Comparison of ENCODE assay signal across 8 cellular contexts in the genomic region with DNA sequence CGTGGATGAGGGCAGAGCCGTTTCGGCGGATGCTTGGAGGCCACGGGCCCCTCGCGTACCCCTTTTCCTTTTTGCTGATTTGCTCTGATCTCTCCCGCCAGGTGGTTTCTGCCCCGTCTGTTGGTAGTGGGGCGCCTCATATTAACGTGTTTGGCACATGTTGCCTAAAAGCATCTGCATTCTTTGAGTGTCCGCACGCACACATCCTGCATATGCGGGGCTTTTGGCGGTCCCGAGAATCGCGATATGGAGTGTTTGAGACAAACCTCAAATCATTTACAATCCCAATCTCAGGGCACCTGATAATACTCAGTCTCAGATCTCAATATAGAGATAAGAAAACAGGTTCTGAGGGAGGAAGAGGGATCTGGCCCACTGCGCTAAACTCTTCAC. TPM values are rescaled to one million over a fixed set of nuclear protein-coding genes. Genes with fewer than 3 reads are reported as not detected.
DNase-seq lines count a peak whose midpoint lies in the region; ATAC-seq and TF ChIP-seq lines count a peak whose summit lies in the region.

No MANE protein-coding gene starts in this region.

- H3K4me2 ChIP-seq in Loucy (ENCODE audit: low read depth, low read length, poor library complexity, severe bottlenecking) = peak overlapping the region; percentile 94

- peaks cover 16% of the 10 kb centered on the region; the same call in 1 of the 2 replicates for H3K36me3 ChIP-seq in Loucy (ENCODE audit: insufficient read depth, low read length)

- peaks cover 78% of the 10 kb centered on the region for H3K36me3 Mint-ChIP-seq in dendritic cell treated with granulocyte-macrophage colony-stimulating factor and Interleukin-4, amounts not matched to agents 40 ng/mL and 50 ng/mL, for 4 days (ENCODE audit: low read depth)
- no peaks in the 10 kb centered on the region for H3K36me3 Mint-ChIP-seq in natural killer cell

- peaks cover 55% of the 10 kb centered on the region for H3K4me1 Mint-ChIP-seq in dendritic cell treated with granulocyte-macrophage colony-stimulating factor and Interleukin-4, amounts not matched to agents 40 ng/mL and 50 ng/mL, for 4 days (ENCODE audit: low read depth)
- H3K4me1 Mint-ChIP-seq in natural killer cell = peaks cover 48 to 63% of the 10 kb centered on the region in 2 donors

- no peak overlapping the region for H2AFZ ChIP-seq in Loucy (ENCODE audit: low read length)

- peaks cover 52% of the 10 kb centered on the region for H4K20me1 ChIP-seq in Loucy (ENCODE audit: insufficient read depth, low read length, poor library complexity, severe bottlenecking)

- no peaks in the 10 kb centered on the region for H3K9me3 ChIP-seq in Loucy (ENCODE audit: insufficient read depth, low read depth, low read length)

- H3K9me2 ChIP-seq in Loucy (replicated peaks; ENCODE audit: low read depth, low read length) = no peaks in the 10 kb centered on the region

- no peak for DNase-seq in AG10803 (ENCODE audit: low read depth)
- DNase-seq in natural killer cell = no peak
- no peak for DNase-seq in ACHN
- no peak for DNase-seq in SKM-1 (lab: John Stamatoyannopoulos, UW; ENCODE audit: unreplicated experiment)
- no peak for DNase-seq in GM03348 (ENCODE audit: low spot score)

- no peaks in the 10 kb centered on the region for H3K9me3 Mint-ChIP-seq in dendritic cell treated with granulocyte-macrophage colony-stimulating factor and Interleukin-4, amounts not matched to agents 40 ng/mL and 50 ng/mL, for 4 days
- H3K9me3 Mint-ChIP-seq in natural killer cell = no peaks in the 10 kb centered on the region

- H3K4me1 ChIP-seq in Loucy (ENCODE audit: insufficient read depth, low read length, poor library complexity, severe bottlenecking) = peaks cover 33% of the 10 kb centered on the region

- H3K4me3 Mint-ChIP-seq in dendritic cell treated with granulocyte-macrophage colony-stimulating factor and Interleukin-4, amounts not matched to agents 40 ng/mL and 50 ng/mL, for 4 days = peak overlapping the region; percentile 91
- peak overlapping the region; percentile 100 for H3K4me3 Mint-ChIP-seq in natural killer cell

- in situ Hi-C loops in ACHN (cut with HindIII; ENCODE audit: low pct_ligation_motif_present, low pct_unique_long_range_greater_than_20kb, low sequenced_read_pairs) = no loop called here

- H3F3A ChIP-seq in Loucy (ENCODE audit: low read depth) = no peaks in the 10 kb centered on the region

- intact Hi-C loops in dendritic cell treated with granulocyte-macrophage colony-stimulating factor and Interleukin-4, amounts not matched to agents 40 ng/mL and 50 ng/mL, for 4 days (cut with micrococcal nuclease) = loop anchor here (2.0 kb wide), 3 partner anchors 15 to 57 kb away; partner anchors contain the start of genes EPN1, FIZ1 and ZNF580
- intact Hi-C loops in natural killer cell (cut with micrococcal nuclease) = loop anchor here (2.0 to 10.0 kb wide), 3 partner anchors 19 to 1461 kb away; partner anchors contain the start of genes EPN1, TSEN34 and ZSCAN5A

- peaks cover 4% of the 10 kb centered on the region for H3K27me3 ChIP-seq in Loucy (ENCODE audit: insufficient read depth, low read length, poor library complexity, severe bottlenecking)

- H3K9ac ChIP-seq in Loucy (ENCODE audit: low read depth, low read length, poor library complexity, severe bottlenecking) = peak overlapping the region; percentile 95

- peaks cover 57% of the 10 kb centered on the region for H3K79me2 ChIP-seq in Loucy (ENCODE audit: insufficient read depth, low read length)

- peak overlapping the region; percentile 97 for H3K4me3 ChIP-seq in AG10803 (ENCODE audit: low read length)
- H3K4me3 ChIP-seq in Loucy (ENCODE audit: low read length, poor library complexity, severe bottlenecking) = peak overlapping the region; percentile 82

- H3K27me3 Mint-ChIP-seq in dendritic cell treated with granulocyte-macrophage colony-stimulating factor and Interleukin-4, amounts not matched to agents 40 ng/mL and 50 ng/mL, for 4 days = no peaks in the 10 kb centered on the region
- H3K27me3 Mint-ChIP-seq in natural killer cell (ENCODE audit: low read depth in 2 of 2) = peaks cover 0 to 3% of the 10 kb centered on the region in 2 donors

- TF ChIP-seq CTCF in AG10803 (conservative IDR thresholded peaks at IDR 0.05; ENCODE audit: low read length) (no peak), Loucy (conservative IDR thresholded peaks at IDR 0.05; ENCODE audit: low read length) (no peak), natural killer cell (IDR thresholded peaks at IDR 0.05) (no peak)

- ATAC-seq in natural killer cell (no peak), GM19324 (IDR thresholded peaks at IDR 0.05; ENCODE audit: low FRiP score, unreplicated experiment) (no peak)

- H3K27ac Mint-ChIP-seq in dendritic cell treated with granulocyte-macrophage colony-stimulating factor and Interleukin-4, amounts not matched to agents 40 ng/mL and 50 ng/mL, for 4 days = peak overlapping the region; percentile 96
- peak overlapping the region; percentile 99 to 100 for H3K27ac Mint-ChIP-seq in natural killer cell

RNA-seq across cellular contexts. Expression of gene U2AF2, which starts 0.8 kb away (rescaled TPM):
- total RNA-seq in natural killer cell = 100 to 1,000 TPM; 304 to 322 (median 321) TPM

RNA-seq across cellular contexts. Expression of gene CCDC106, which starts 7.6 kb away (rescaled TPM):
- total RNA-seq in natural killer cell = 1 to 10 TPM; 2.0 to 3.2 (median 3.2) TPM

RNA-seq across cellular contexts. Expression of gene ZNF581, which starts 12.2 kb away (rescaled TPM):
- total RNA-seq in natural killer cell = 10 to 100 TPM; 15.4 to 21.9 (median 19.0) TPM

RNA-seq across cellular contexts. Expression of gene ZNF580, which starts 14.8 kb away (rescaled TPM):
- total RNA-seq in natural killer cell = 10 to 100 TPM; 38.0 to 46.0 (median 40.0) TPM

RNA-seq across cellular contexts. Expression of gene EPN1, which starts 19.4 kb away (rescaled TPM):
- total RNA-seq in natural killer cell = 10 to 100 TPM; 47.6 to 56.4 (median 51.8) TPM
